34 cellular contexts compared by ENCODE assay signal in the genomic region with DNA sequence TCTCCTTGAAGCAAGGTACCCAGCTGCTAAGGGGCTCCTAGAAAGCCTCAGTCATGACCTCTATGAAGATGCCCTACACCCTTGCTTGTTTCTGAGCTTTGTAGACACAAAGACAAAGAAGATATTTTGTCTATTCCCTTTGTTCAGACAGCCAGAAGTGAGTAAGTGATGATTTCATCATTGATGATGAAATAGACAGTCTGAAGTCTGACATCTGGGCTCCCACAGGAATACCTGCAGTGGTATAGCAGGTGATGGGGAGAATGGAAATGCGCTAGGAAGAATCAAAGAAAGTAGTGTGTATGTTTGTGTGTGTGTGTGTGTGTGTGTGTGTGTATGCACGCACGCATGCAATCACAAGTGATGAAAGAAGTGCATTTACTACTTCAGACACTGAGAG.
DNase-seq lines count a peak whose midpoint lies in the region; FAIRE-seq and TF ChIP-seq lines count a peak whose summit lies in the region.
"Had no signal": no experiment of that assay in that cellular context is flagged by ENCODE, and none has a peak within 500 bp of the region (broad histone marks: within the 10 kb centered on the region; RNA-seq: fewer than 3 reads in every experiment).

No MANE protein-coding gene starts in this region.

- H3K9me3 ChIP-seq in breast epithelium (no peaks in the 10 kb centered on the region), astrocyte (ENCODE audit: insufficient read depth, low read depth, low read length) (no peaks in the 10 kb centered on the region)
- H3K9me3 ChIP-seq: lower lobe of right lung, MG63, upper lobe of left lung had no signal

- H3K4me2 ChIP-seq in astrocyte (ENCODE audit: low read length): no peak overlapping the region

- H3K27me3 ChIP-seq in breast epithelium (no peaks in the 10 kb centered on the region), astrocyte (ENCODE audit: insufficient read depth, low read length) (no peaks in the 10 kb centered on the region)
- H3K27me3 ChIP-seq: cardiac muscle cell, MG63, upper lobe of left lung had no signal

- POLR2A ChIA-PET in MCF 10A (lab: Yijun Ruan, JAX): interaction anchor here (0.6 to 0.9 kb wide), 2 partner anchors 11 to 702 kb away, joined by 3 read pairs; no protein-coding TSS in a partner anchor
- POLR2A ChIA-PET in activated CD4-positive, alpha-beta memory T cell treated with anti-CD3 and anti-CD28 coated beads, Interleukin-2, amount 10 ng/mL, durations not matched to agents 7 days and 5 days (lab: Charles Lee): no interaction called here

- FAIRE-seq in astrocyte (lab: Jason Lieb, UNC): no peak
- FAIRE-seq: colon, islet of Langerhans, RCC 7860 had no signal

- DNase-seq in MCF 10A (ENCODE audit: unreplicated experiment) (peak; percentile 61), breast epithelium (ENCODE audit: low spot score in 2 of 2) (no peak), astrocyte (ENCODE audit: low read depth) (no peak), kidney glomerular epithelial cell (lab: John Stamatoyannopoulos, UW) (peak; percentile 1), ecto neural progenitor cell (ENCODE audit: low spot score) (no peak), iPS-NIHi7 (ENCODE audit: extremely low spot score) (no peak), mucosa of gallbladder (ENCODE audit: low spot score) (no peak)
- DNase-seq in activated CD4-positive, alpha-beta memory T cell treated with anti-CD3 and anti-CD28 coated beads, Interleukin-2, amount 10 ng/mL, durations not matched to agents 7 days and 5 days: no peak
- DNase-seq: activated CD4-positive, alpha-beta T cell treated with anti-CD3 and anti-CD28 coated beads for 48 hours; activated CD8-positive, alpha-beta memory T cell treated with anti-CD3 and anti-CD28 coated beads for 24 hours; activated T-cell treated with anti-CD3 and anti-CD28 coated beads for 4 hours; DMS79 treated with DMSO at 0.1 percent for 48 hours; effector CD4-positive, alpha-beta T cell; GF-D8; glutamatergic neuron; KG1; lower lobe of right lung; MG63; natural killer cell; NCI-H1105 treated with DMSO at 0.1 percent for 48 hours; NCI-H1930; NCI-H345; NCI-H774; stimulated activated naive B cell treated with anti-CD40 and anti-IgM and Interleukin-4, amounts not matched to agents 10 μg/mL and 1 μg/mL and 100 μg/mL, for 72 hours; substantia nigra; upper lobe of left lung; WERI-Rb-1 had no signal

- no TSS peak for BruUV-seq in MCF 10A (replicated peaks; lab: Mats Ljungman, UMichigan)

- H3K36me3 ChIP-seq in breast epithelium (no peaks in the 10 kb centered on the region), astrocyte (ENCODE audit: insufficient read depth, low read length) (no peaks in the 10 kb centered on the region)
- H3K36me3 ChIP-seq: cardiac muscle cell, lower lobe of right lung, MG63, upper lobe of left lung, WERI-Rb-1 had no signal

- H3K9me3 Mint-ChIP-seq in MCF 10A (ENCODE audit: unreplicated experiment) (no peaks in the 10 kb centered on the region), astrocyte (ENCODE audit: unreplicated experiment) (no peaks in the 10 kb centered on the region)
- no peaks in the 10 kb centered on the region for H3K9me3 Mint-ChIP-seq in activated CD4-positive, alpha-beta memory T cell treated with anti-CD3 and anti-CD28 coated beads, Interleukin-2, amount 10 ng/mL, durations not matched to agents 7 days and 5 days
- H3K9me3 Mint-ChIP-seq: activated naive CD4-positive, alpha-beta T cell treated with anti-CD3 and anti-CD28 coated beads, Interleukin-2, amount 50 U/mL, for 24 hours; activated T-helper 2 cell treated with anti-CD3 and anti-CD28 coated beads, Interferon-gamma antibody, Interleukin-2, Interleukin-4, amounts not matched to agents 10 μg/mL and 5 μg/mL and 100 μg/mL, durations not matched to agents 14 hours and 24 hours and 36 hours had no signal

- H3K36me3 Mint-ChIP-seq in MCF 10A (ENCODE audit: insufficient read depth, unreplicated experiment) (no peaks in the 10 kb centered on the region), astrocyte (ENCODE audit: low read depth, unreplicated experiment) (no peaks in the 10 kb centered on the region)
- no peaks in the 10 kb centered on the region for H3K36me3 Mint-ChIP-seq in activated CD4-positive, alpha-beta memory T cell treated with anti-CD3 and anti-CD28 coated beads, Interleukin-2, amount 10 ng/mL, durations not matched to agents 7 days and 5 days (ENCODE audit: low read depth)
- H3K36me3 Mint-ChIP-seq: activated naive CD4-positive, alpha-beta T cell treated with anti-CD3 and anti-CD28 coated beads, Interleukin-2, amount 50 U/mL, for 24 hours; CD14-positive monocyte; natural killer cell; stimulated activated naive B cell treated with anti-CD40 and anti-IgM and Interleukin-4, amounts not matched to agents 10 μg/mL and 1 μg/mL and 100 μg/mL, for 72 hours had no signal

- H3K4me3 Mint-ChIP-seq in MCF 10A (ENCODE audit: unreplicated experiment): no peak overlapping the region
- no peak overlapping the region for H3K4me3 Mint-ChIP-seq in astrocyte (ENCODE audit: unreplicated experiment)
- no peak overlapping the region for H3K4me3 Mint-ChIP-seq in activated CD4-positive, alpha-beta memory T cell treated with anti-CD3 and anti-CD28 coated beads, Interleukin-2, amount 10 ng/mL, durations not matched to agents 7 days and 5 days
- H3K4me3 Mint-ChIP-seq: activated naive CD4-positive, alpha-beta T cell treated with anti-CD3 and anti-CD28 coated beads, Interleukin-2, amount 50 U/mL, for 24 hours; CD14-positive monocyte; natural killer cell; stimulated activated naive B cell treated with anti-CD40 and anti-IgM and Interleukin-4, amounts not matched to agents 10 μg/mL and 1 μg/mL and 100 μg/mL, for 72 hours had no signal

- H3K27ac Mint-ChIP-seq in MCF 10A (ENCODE audit: low read depth, unreplicated experiment) (no peak overlapping the region), astrocyte (ENCODE audit: unreplicated experiment) (peak overlapping the region; percentile 75)
- H3K27ac Mint-ChIP-seq in activated CD4-positive, alpha-beta memory T cell treated with anti-CD3 and anti-CD28 coated beads, Interleukin-2, amount 10 ng/mL, durations not matched to agents 7 days and 5 days: no peak overlapping the region
- H3K27ac Mint-ChIP-seq: activated naive CD4-positive, alpha-beta T cell treated with anti-CD3 and anti-CD28 coated beads, Interleukin-2, amount 50 U/mL, for 24 hours; activated T-helper 2 cell treated with anti-CD3 and anti-CD28 coated beads, Interferon-gamma antibody, Interleukin-2, Interleukin-4, amounts not matched to agents 10 μg/mL and 5 μg/mL and 100 μg/mL, durations not matched to agents 14 hours and 24 hours and 36 hours; CD14-positive monocyte; natural killer cell; stimulated activated naive B cell treated with anti-CD40 and anti-IgM and Interleukin-4, amounts not matched to agents 10 μg/mL and 1 μg/mL and 100 μg/mL, for 72 hours had no signal

- H3K79me2 ChIP-seq in astrocyte (ENCODE audit: insufficient read depth, low read length): no peaks in the 10 kb centered on the region

- H4K20me1 ChIP-seq in astrocyte (ENCODE audit: insufficient read depth, low read length): no peaks in the 10 kb centered on the region

- no peak overlapping the region for H2AFZ ChIP-seq in astrocyte (ENCODE audit: low read depth, low read length)

- CTCF ChIA-PET in MCF 10A (lab: Yijun Ruan, JAX): interaction anchor here (0.6 to 1.2 kb wide), 3 partner anchors 11 to 537 kb away, joined by 3 to 5 read pairs (median 5); no protein-coding TSS in a partner anchor
- CTCF ChIA-PET in activated CD4-positive, alpha-beta memory T cell treated with anti-CD3 and anti-CD28 coated beads, Interleukin-2, amount 10 ng/mL, durations not matched to agents 7 days and 5 days (lab: Charles Lee): no interaction called here

- intact Hi-C loops in MCF 10A (cut with micrococcal nuclease): no loop called here
- intact Hi-C loops in breast epithelium (cut with DNase I; ENCODE audit: low total_unique reads): no loop called here

- H3K4me1 ChIP-seq in breast epithelium (no peaks in the 10 kb centered on the region), astrocyte (ENCODE audit: insufficient read depth, low read length) (no peaks in the 10 kb centered on the region)
- H3K4me1 ChIP-seq: lower lobe of right lung, upper lobe of left lung had no signal

- H3K27me3 Mint-ChIP-seq in MCF 10A (ENCODE audit: insufficient read depth, unreplicated experiment) (no peaks in the 10 kb centered on the region), astrocyte (ENCODE audit: low read depth, unreplicated experiment) (no peaks in the 10 kb centered on the region)
- H3K27me3 Mint-ChIP-seq in activated CD4-positive, alpha-beta memory T cell treated with anti-CD3 and anti-CD28 coated beads, Interleukin-2, amount 10 ng/mL, durations not matched to agents 7 days and 5 days: peaks cover 4% of the 10 kb centered on the region

- TF ChIP-seq CTCF in MCF 10A (IDR thresholded peaks at IDR 0.05; ENCODE audit: unreplicated experiment): no peak
- TF ChIP-seq CTCF in breast epithelium (IDR thresholded peaks at IDR 0.05): no peak
- TF ChIP-seq CTCF in astrocyte (IDR thresholded peaks at IDR 0.05; ENCODE audit: insufficient read depth, low read depth, low read length): no peak

- no peak overlapping the region for H3K9ac ChIP-seq in astrocyte (ENCODE audit: low read length)

- no peak for TF ChIP-seq POLR2A in breast epithelium (IDR thresholded peaks at IDR 0.05)

- H3K4me3 ChIP-seq in breast epithelium (no peak overlapping the region), astrocyte (ENCODE audit: insufficient read depth, low read depth, low read length) (no peak overlapping the region)
- H3K4me3 ChIP-seq: cardiac muscle cell, lower lobe of right lung, MG63, upper lobe of left lung had no signal

- H3K27ac ChIP-seq in breast epithelium (no peak overlapping the region), astrocyte (ENCODE audit: low read depth, low read length) (no peak overlapping the region)
- H3K27ac ChIP-seq: cardiac muscle cell, lower lobe of right lung, upper lobe of left lung, WERI-Rb-1 had no signal

- H3K4me1 Mint-ChIP-seq in MCF 10A (ENCODE audit: insufficient read depth, unreplicated experiment): peaks cover 11% of the 10 kb centered on the region
- H3K4me1 Mint-ChIP-seq in astrocyte (ENCODE audit: low read depth, unreplicated experiment): peaks cover 3% of the 10 kb centered on the region
- H3K4me1 Mint-ChIP-seq in activated CD4-positive, alpha-beta memory T cell treated with anti-CD3 and anti-CD28 coated beads, Interleukin-2, amount 10 ng/mL, durations not matched to agents 7 days and 5 days: no peaks in the 10 kb centered on the region
- H3K4me1 Mint-ChIP-seq: activated naive CD4-positive, alpha-beta T cell treated with anti-CD3 and anti-CD28 coated beads, Interleukin-2, amount 50 U/mL, for 24 hours; CD14-positive monocyte; natural killer cell; stimulated activated naive B cell treated with anti-CD40 and anti-IgM and Interleukin-4, amounts not matched to agents 10 μg/mL and 1 μg/mL and 100 μg/mL, for 72 hours had no signal

Comparison
In these comparisons a context has a peak if more than half of its experiments do, and no peak if none do; other contexts are left out.
1. DNase-seq: peak in MCF 10A (single experiment) and kidney glomerular epithelial cell (single experiment); none in breast epithelium (0 of 2), astrocyte (single experiment), ecto neural progenitor cell (single experiment), iPS-NIHi7 (single experiment), mucosa of gallbladder (single experiment) and activated CD4-positive, alpha-beta memory T cell treated with anti-CD3 and anti-CD28 coated beads, Interleukin-2, amount 10 ng/mL, durations not matched to agents 7 days and 5 days (single experiment).